20 cellular contexts compared by ENCODE assay signal in the genomic region with DNA sequence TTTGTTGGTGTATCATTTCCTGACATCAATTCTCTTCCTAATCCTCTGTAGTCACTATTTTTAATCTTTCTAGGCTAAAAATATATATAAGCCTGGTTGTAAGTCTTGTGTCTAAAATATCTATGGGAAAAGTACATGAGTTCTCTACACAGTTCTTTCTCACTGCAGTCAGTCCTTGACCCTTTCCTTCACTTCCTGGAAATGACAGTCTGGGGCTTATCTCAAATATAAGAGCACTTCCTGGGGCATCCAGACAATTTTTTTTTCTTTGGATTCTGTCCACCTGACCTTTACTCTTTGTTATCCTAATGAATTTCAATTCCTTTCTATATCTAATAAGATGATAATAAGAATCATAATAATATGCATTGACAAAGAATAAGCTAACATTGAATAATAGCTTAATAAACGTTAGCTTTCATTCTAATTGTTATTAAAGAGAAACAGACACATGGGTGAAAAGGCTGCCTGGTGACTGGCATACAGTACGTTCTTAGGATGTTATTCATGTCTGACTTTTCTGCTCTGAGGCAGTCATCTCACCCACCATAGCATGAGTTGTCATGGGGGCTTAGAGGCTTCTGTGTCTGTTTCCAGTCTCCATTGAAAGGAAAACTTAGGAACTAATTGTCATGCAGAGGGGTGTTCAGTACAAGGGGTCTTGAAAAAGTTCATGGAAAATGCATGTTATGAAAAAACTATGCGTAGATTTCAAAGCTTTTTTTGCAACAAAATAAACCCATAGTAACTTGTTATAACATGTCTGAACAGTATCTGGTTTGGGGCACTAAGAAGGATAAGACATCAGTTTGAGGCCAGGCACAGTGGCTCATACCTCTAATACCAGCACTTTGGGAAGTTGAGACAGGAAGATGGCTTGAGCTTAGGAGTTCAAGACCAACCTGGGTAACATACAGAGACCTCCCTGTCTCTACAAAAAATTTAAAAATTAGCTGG.
"Had no signal": no experiment of that assay in that cellular context is flagged by ENCODE, and none has a peak within 500 bp of the region (broad histone marks: within the 10 kb centered on the region; RNA-seq: fewer than 3 reads in every experiment).

No MANE protein-coding gene starts in this region.

- H3K4me1 Mint-ChIP-seq: activated CD4-positive, alpha-beta T cell treated with anti-CD3 and anti-CD28 coated beads for 36 hours; activated CD8-positive, alpha-beta memory T cell treated with anti-CD3 and anti-CD28 coated beads, Interleukin-2, amount 10 ng/mL, durations not matched to agents 7 days and 5 days; central memory CD8-positive, alpha-beta T cell had no signal

- H3K36me3 ChIP-seq: ovary, WERI-Rb-1 had no signal

- H3K9me3 ChIP-seq: ovary, SK-N-SH, thyroid gland had no signal

- FAIRE-seq: astrocyte had no signal

- H3K27ac Mint-ChIP-seq: activated CD4-positive, alpha-beta memory T cell treated with anti-CD3 and anti-CD28 coated beads for 36 hours; activated CD4-positive, alpha-beta T cell treated with anti-CD3 and anti-CD28 coated beads for 36 hours; activated CD8-positive, alpha-beta memory T cell treated with anti-CD3 and anti-CD28 coated beads, Interleukin-2, amount 10 ng/mL, durations not matched to agents 7 days and 5 days; dendritic cell treated with granulocyte-macrophage colony-stimulating factor and Interleukin-4, amounts not matched to agents 40 ng/mL and 50 ng/mL, for 4 days; effector memory CD8-positive, alpha-beta T cell; neural progenitor cell; stimulated activated naive B cell treated with anti-CD40 and anti-IgM and Interleukin-4, amounts not matched to agents 10 μg/mL and 1 μg/mL and 100 μg/mL, for 72 hours had no signal

- H3K9me3 Mint-ChIP-seq: activated CD4-positive, alpha-beta memory T cell treated with anti-CD3 and anti-CD28 coated beads for 36 hours; central memory CD8-positive, alpha-beta T cell; dendritic cell treated with granulocyte-macrophage colony-stimulating factor and Interleukin-4, amounts not matched to agents 40 ng/mL and 50 ng/mL, for 4 days; effector memory CD8-positive, alpha-beta T cell; neural progenitor cell; stimulated activated naive B cell treated with anti-CD40 and anti-IgM and Interleukin-4, amounts not matched to agents 10 μg/mL and 1 μg/mL and 100 μg/mL, for 72 hours had no signal

- H3K4me2 ChIP-seq: neural progenitor cell, SK-N-SH had no signal

- H3K4me3 Mint-ChIP-seq: activated CD4-positive, alpha-beta memory T cell treated with anti-CD3 and anti-CD28 coated beads for 36 hours; activated CD4-positive, alpha-beta T cell treated with anti-CD3 and anti-CD28 coated beads for 36 hours; activated CD8-positive, alpha-beta memory T cell treated with anti-CD3 and anti-CD28 coated beads, Interleukin-2, amount 10 ng/mL, durations not matched to agents 7 days and 5 days; central memory CD8-positive, alpha-beta T cell; dendritic cell treated with granulocyte-macrophage colony-stimulating factor and Interleukin-4, amounts not matched to agents 40 ng/mL and 50 ng/mL, for 4 days; effector memory CD8-positive, alpha-beta T cell; neural progenitor cell; stimulated activated naive B cell treated with anti-CD40 and anti-IgM and Interleukin-4, amounts not matched to agents 10 μg/mL and 1 μg/mL and 100 μg/mL, for 72 hours had no signal

- H3K36me3 Mint-ChIP-seq: activated CD4-positive, alpha-beta memory T cell treated with anti-CD3 and anti-CD28 coated beads for 36 hours; activated CD8-positive, alpha-beta memory T cell treated with anti-CD3 and anti-CD28 coated beads, Interleukin-2, amount 10 ng/mL, durations not matched to agents 7 days and 5 days; stimulated activated naive B cell treated with anti-CD40 and anti-IgM and Interleukin-4, amounts not matched to agents 10 μg/mL and 1 μg/mL and 100 μg/mL, for 72 hours had no signal

- DNase-seq: activated CD4-positive, alpha-beta memory T cell treated with anti-CD3 and anti-CD28 coated beads for 36 hours; activated CD4-positive, alpha-beta T cell treated with anti-CD3 and anti-CD28 coated beads for 36 hours; activated CD8-positive, alpha-beta memory T cell treated with anti-CD3 and anti-CD28 coated beads, Interleukin-2, amount 10 ng/mL, durations not matched to agents 7 days and 5 days; activated naive CD4-positive, alpha-beta T cell treated with anti-CD3 and anti-CD28 coated beads, Interleukin-2, amount 50 U/mL, for 16 hours; activated T-cell treated with anti-CD3 and anti-CD28 coated beads, Interleukin-2, amount 50 U/mL, for 1 hour; effector memory CD8-positive, alpha-beta T cell; erythroblast; left cardiac atrium; mammary epithelial cell; ovary; SK-N-SH; stimulated activated CD4-positive, alpha-beta T cell treated with anti-CD3 and anti-CD28 coated beads, Interleukin-2, amount 100 ng/mL, for 48 hours; stimulated activated naive B cell treated with anti-CD40 and anti-IgM and Interleukin-4, amounts not matched to agents 10 μg/mL and 1 μg/mL and 100 μg/mL, for 72 hours; T-helper 1 cell; thyroid gland; WERI-Rb-1 had no signal

- H3K4me3 ChIP-seq: neural progenitor cell, ovary, thyroid gland had no signal

- H3K9ac ChIP-seq: neural progenitor cell, SK-N-SH had no signal

- H3K4me1 ChIP-seq: neural progenitor cell, thyroid gland had no signal

- ATAC-seq: activated CD4-positive, alpha-beta T cell treated with anti-CD3 and anti-CD28 coated beads for 36 hours; activated CD8-positive, alpha-beta memory T cell treated with anti-CD3 and anti-CD28 coated beads, Interleukin-2, amount 10 ng/mL, durations not matched to agents 7 days and 5 days; effector memory CD8-positive, alpha-beta T cell; stimulated activated naive B cell treated with anti-CD40 and anti-IgM and Interleukin-4, amounts not matched to agents 10 μg/mL and 1 μg/mL and 100 μg/mL, for 72 hours had no signal

- H3K27me3 Mint-ChIP-seq: dendritic cell treated with granulocyte-macrophage colony-stimulating factor and Interleukin-4, amounts not matched to agents 40 ng/mL and 50 ng/mL, for 4 days; stimulated activated naive B cell treated with anti-CD40 and anti-IgM and Interleukin-4, amounts not matched to agents 10 μg/mL and 1 μg/mL and 100 μg/mL, for 72 hours had no signal

- H3K27me3 ChIP-seq: neural progenitor cell, ovary, thyroid gland had no signal

- H3K27ac ChIP-seq: neural progenitor cell, ovary, thyroid gland, WERI-Rb-1 had no signal

- H2AFZ ChIP-seq: neural progenitor cell had no signal
